22 cellular contexts compared by ENCODE assay signal in genomic region chr9:33914887-33915286, GRCh38.
DNase-seq lines count a peak whose midpoint lies in the region; ATAC-seq and TF ChIP-seq lines count a peak whose summit lies in the region.
"Had no signal": no experiment of that assay in that cellular context is flagged by ENCODE, and none has a peak within 500 bp of the region (broad histone marks: within the 10 kb centered on the region; RNA-seq: fewer than 3 reads in every experiment).

No MANE protein-coding gene starts in this region.

- no peak overlapping the region for H3K27ac ChIP-seq in CD4-positive, alpha-beta memory T cell (ENCODE audit: low read depth, low read length)
- H3K27ac ChIP-seq: ascending aorta, stomach, transverse colon had no signal

- POLR2A ChIA-PET in activated CD4-positive, alpha-beta T cell treated with anti-CD3 and anti-CD28 coated beads for 36 hours (lab: Charles Lee) = no interaction called here
- POLR2A ChIA-PET in CD4-positive, alpha-beta memory T cell (lab: Charles Lee; ENCODE audit: partially characterized antibody) = no interaction called here
- POLR2A ChIA-PET in WTC11 (lab: Charles Lee) = no interaction called here

- no peak overlapping the region for H3K4me3 Mint-ChIP-seq in activated CD4-positive, alpha-beta T cell treated with anti-CD3 and anti-CD28 coated beads for 36 hours
- H3K4me3 Mint-ChIP-seq in CD4-positive, alpha-beta memory T cell = no peak overlapping the region
- no peak overlapping the region for H3K4me3 Mint-ChIP-seq in WTC11
- H3K4me3 Mint-ChIP-seq in natural killer cell = no peak overlapping the region
- H3K4me3 Mint-ChIP-seq: activated CD8-positive, alpha-beta memory T cell treated with anti-CD3 and anti-CD28 coated beads, Interleukin-2, amount 10 ng/mL, durations not matched to agents 7 days and 5 days; immature natural killer cell had no signal

- H3K36me3 Mint-ChIP-seq in activated CD4-positive, alpha-beta T cell treated with anti-CD3 and anti-CD28 coated beads for 36 hours (ENCODE audit: low read depth) = peaks cover 37% of the 10 kb centered on the region
- peaks cover 37 to 66% of the 10 kb centered on the region in 2 donors for H3K36me3 Mint-ChIP-seq in CD4-positive, alpha-beta memory T cell
- H3K36me3 Mint-ChIP-seq in WTC11 (peaks cover 27% of the 10 kb centered on the region), natural killer cell (peaks cover 20% of the 10 kb centered on the region)

- no peaks in the 10 kb centered on the region for H3K9me3 ChIP-seq in CD4-positive, alpha-beta memory T cell (ENCODE audit: control insufficient read depth in 1 of 2, low read length in 2 of 2)
- H3K9me3 ChIP-seq: ascending aorta, stomach, transverse colon had no signal

- no peak for ATAC-seq in activated CD4-positive, alpha-beta T cell treated with anti-CD3 and anti-CD28 coated beads for 36 hours
- ATAC-seq in WTC11 (no peak), natural killer cell (no peak), HG03342 (IDR thresholded peaks at IDR 0.05; ENCODE audit: unreplicated experiment) (no peak)
- ATAC-seq: activated CD8-positive, alpha-beta memory T cell treated with anti-CD3 and anti-CD28 coated beads, Interleukin-2, amount 10 ng/mL, durations not matched to agents 7 days and 5 days; GM12878; left lobe of liver had no signal

- CTCF ChIA-PET in activated CD4-positive, alpha-beta T cell treated with anti-CD3 and anti-CD28 coated beads for 36 hours (lab: Charles Lee) = interaction anchor here (1.7 kb wide), 1 partner anchor 8 kb away, joined by 5 read pairs; no protein-coding TSS in a partner anchor
- CTCF ChIA-PET in CD4-positive, alpha-beta memory T cell (lab: Charles Lee; ENCODE audit: partially characterized antibody) = interaction anchor here (1.4 kb wide), 1 partner anchor 101 kb away, joined by 4 read pairs; no protein-coding TSS in a partner anchor
- CTCF ChIA-PET in WTC11 (lab: Charles Lee) = interaction anchor here (0.7 to 3.2 kb wide), 3 partner anchors 10 to 158 kb away, joined by 3 to 10 read pairs (median 7); no protein-coding TSS in a partner anchor

- H3K27me3 ChIP-seq in CD4-positive, alpha-beta memory T cell (ENCODE audit: insufficient read depth, low read length) = no peaks in the 10 kb centered on the region
- H3K27me3 ChIP-seq: ascending aorta, stomach, transverse colon had no signal

- intact Hi-C loops in activated CD4-positive, alpha-beta T cell treated with anti-CD3 and anti-CD28 coated beads for 36 hours (cut with DNase I, micrococcal nuclease) = no loop called here
- intact Hi-C loops in CD4-positive, alpha-beta memory T cell (cut with micrococcal nuclease) = no loop called here
- intact Hi-C loops in natural killer cell (cut with micrococcal nuclease) = no loop called here

- no peak overlapping the region for H3K4me3 ChIP-seq in CD4-positive, alpha-beta memory T cell (ENCODE audit: low read length in 2 of 2)
- H3K4me3 ChIP-seq: ascending aorta, GM12878, smooth muscle cell, stomach, transverse colon had no signal

- no peak for DNase-seq in activated CD4-positive, alpha-beta T cell treated with anti-CD3 and anti-CD28 coated beads for 36 hours
- no peak for DNase-seq in activated CD4-positive, alpha-beta T cell treated with anti-CD3 and anti-CD28 coated beads for 1 hour
- DNase-seq in CD4-positive, alpha-beta memory T cell = no peak
- DNase-seq in WTC11 (ENCODE audit: low spot score) (no peak), natural killer cell (no peak), AG20443 (ENCODE audit: low spot score) (no peak)
- DNase-seq in stimulated activated CD8-positive, alpha-beta memory T cell treated with anti-CD3 and anti-CD28 coated beads, Interleukin-4, amount 100 ng/mL, for 48 hours = no peak
- DNase-seq: 8988T; activated CD8-positive, alpha-beta memory T cell treated with anti-CD3 and anti-CD28 coated beads, Interleukin-2, amount 10 ng/mL, durations not matched to agents 7 days and 5 days; activated effector memory CD4-positive, alpha-beta T cell treated with Interleukin-2 at 50 U/mL for 16 hours; caudate nucleus; DND-41; immature natural killer cell; NCI-H1694 treated with DMSO at 0.1 percent for 48 hours; stomach; T1000; transverse colon had no signal

- TF ChIP-seq CTCF in WTC11 (IDR thresholded peaks at IDR 0.05) = no peak
- TF ChIP-seq CTCF in natural killer cell (IDR thresholded peaks at IDR 0.05) = no peak

- no peaks in the 10 kb centered on the region for H3K4me1 Mint-ChIP-seq in activated CD4-positive, alpha-beta T cell treated with anti-CD3 and anti-CD28 coated beads for 36 hours
- H3K4me1 Mint-ChIP-seq in CD4-positive, alpha-beta memory T cell = peaks cover 0 to 5% (median 0%) of the 10 kb centered on the region in 4 donors
- peaks cover 33% of the 10 kb centered on the region for H3K4me1 Mint-ChIP-seq in WTC11
- H3K4me1 Mint-ChIP-seq in natural killer cell = peaks cover 8 to 10% of the 10 kb centered on the region in 2 donors
- H3K4me1 Mint-ChIP-seq: activated CD8-positive, alpha-beta memory T cell treated with anti-CD3 and anti-CD28 coated beads, Interleukin-2, amount 10 ng/mL, durations not matched to agents 7 days and 5 days; immature natural killer cell had no signal

- H3K9me3 Mint-ChIP-seq in activated CD4-positive, alpha-beta T cell treated with anti-CD3 and anti-CD28 coated beads for 36 hours (ENCODE audit: low read depth) = no peaks in the 10 kb centered on the region
- no peaks in the 10 kb centered on the region for H3K9me3 Mint-ChIP-seq in CD4-positive, alpha-beta memory T cell
- no peaks in the 10 kb centered on the region for H3K9me3 Mint-ChIP-seq in WTC11
- no peaks in the 10 kb centered on the region for H3K9me3 Mint-ChIP-seq in natural killer cell
- H3K9me3 Mint-ChIP-seq: immature natural killer cell had no signal

- H3K27ac Mint-ChIP-seq in activated CD4-positive, alpha-beta T cell treated with anti-CD3 and anti-CD28 coated beads for 36 hours = peak overlapping the region; percentile 68
- H3K27ac Mint-ChIP-seq in CD4-positive, alpha-beta memory T cell = peak overlapping the region in 4 of 7 donors; percentile 8 to 69 (median 52)
- H3K27ac Mint-ChIP-seq in WTC11 = peak overlapping the region; percentile 68; the same call in 1 of the 2 replicates
- H3K27ac Mint-ChIP-seq in natural killer cell = peak overlapping the region; percentile 9 to 83
- H3K27ac Mint-ChIP-seq: activated CD8-positive, alpha-beta memory T cell treated with anti-CD3 and anti-CD28 coated beads, Interleukin-2, amount 10 ng/mL, durations not matched to agents 7 days and 5 days had no signal

- H3K36me3 ChIP-seq in CD4-positive, alpha-beta memory T cell (ENCODE audit: insufficient read depth, low read length) = peaks cover 28% of the 10 kb centered on the region

- no peaks in the 10 kb centered on the region for H3K4me1 ChIP-seq in CD4-positive, alpha-beta memory T cell (ENCODE audit: insufficient read depth, low read length)
- H3K4me1 ChIP-seq: transverse colon had no signal

- H3K27me3 Mint-ChIP-seq in activated CD4-positive, alpha-beta T cell treated with anti-CD3 and anti-CD28 coated beads for 36 hours = no peaks in the 10 kb centered on the region
- H3K27me3 Mint-ChIP-seq in CD4-positive, alpha-beta memory T cell = no peaks in the 10 kb centered on the region
- H3K27me3 Mint-ChIP-seq in WTC11 (ENCODE audit: low read depth) = no peaks in the 10 kb centered on the region
- H3K27me3 Mint-ChIP-seq in natural killer cell (ENCODE audit: low read depth in 2 of 2) = no peaks in the 10 kb centered on the region
- H3K27me3 Mint-ChIP-seq: activated CD8-positive, alpha-beta memory T cell treated with anti-CD3 and anti-CD28 coated beads, Interleukin-2, amount 10 ng/mL, durations not matched to agents 7 days and 5 days had no signal

TF ChIP-seq in WTC11, 78 proteins besides CTCF, POLR2A, EP300 and RAD21 (continues in another document):
- TF ChIP-seq TEAD4 (CRISPR knock-in tag; IDR thresholded peaks at IDR 0.05) (no peak), CBFB (CRISPR knock-in tag; IDR thresholded peaks at IDR 0.05; ENCODE audit: low read depth) (no peak), FOXJ3 (CRISPR knock-in tag; IDR thresholded peaks at IDR 0.05; ENCODE audit: borderline replicate concordance) (no peak), CREM (CRISPR knock-in tag; IDR thresholded peaks at IDR 0.05) (no peak), ZNF281 (CRISPR knock-in tag; IDR thresholded peaks at IDR 0.05) (no peak), ZNF425 (CRISPR knock-in tag; conservative IDR thresholded peaks at IDR 0.05) (no peak)
